21 cellular contexts compared by ENCODE assay signal in genomic region chr16:49846800-49847199, GRCh38. TPM values are rescaled to one million over a fixed set of nuclear protein-coding genes. Genes with fewer than 3 reads are reported as not detected.
DNase-seq lines count a peak whose midpoint lies in the region; ATAC-seq and TF ChIP-seq lines count a peak whose summit lies in the region.
"Had no signal": no experiment of that assay in that cellular context is flagged by ENCODE, and none has a peak within 500 bp of the region (broad histone marks: within the 10 kb centered on the region; RNA-seq: fewer than 3 reads in every experiment).

No MANE protein-coding gene starts in this region.

- peaks cover 82% of the 10 kb centered on the region for H3K4me1 ChIP-seq in BLaER1
- H3K4me1 ChIP-seq in GM23338 (ENCODE audit: insufficient read depth): peaks cover 80% of the 10 kb centered on the region
- H3K4me1 ChIP-seq in mesendoderm (ENCODE audit: control insufficient read depth, low read depth, low read length): peaks cover 3% of the 10 kb centered on the region
- H3K4me1 ChIP-seq: A549 had no signal

- DNase-seq in GM23338 (ENCODE audit: low spot score) (no peak), WTC11 (ENCODE audit: low spot score) (no peak), mesendoderm (no peak), AML-193 (lab: John Stamatoyannopoulos, UW) (no peak), H4 (ENCODE audit: low spot score) (no peak), cerebellum (ENCODE audit: low spot score) (no peak)
- DNase-seq: 8988T; ACHN; CD4-positive, alpha-beta T cell; CD8-positive, alpha-beta memory T cell; DMS 273 treated with DMSO at 0.1 percent for 48 hours; DMS79; EL; GDM1; HFFc6 had no signal

- H3K4ac ChIP-seq in mesendoderm (ENCODE audit: low read depth, low read length): no peak overlapping the region

- H4K20me1 ChIP-seq in BLaER1 (peaks cover 46% of the 10 kb centered on the region), GM23338 (replicated peaks; ENCODE audit: insufficient read depth) (peaks cover 48% of the 10 kb centered on the region)

- H3K4me1 Mint-ChIP-seq in GM23338 (peaks cover 85% of the 10 kb centered on the region), WTC11 (peaks cover 85% of the 10 kb centered on the region)
- H3K4me1 Mint-ChIP-seq: CD14-positive monocyte had no signal

- H4K8ac ChIP-seq in mesendoderm (ENCODE audit: low read depth, low read length): no peak overlapping the region

- H3K9me3 ChIP-seq in BLaER1: no peaks in the 10 kb centered on the region
- H3K9me3 ChIP-seq: A549, HAP-1 had no signal

- H4K5ac ChIP-seq in mesendoderm (ENCODE audit: low read length): no peak overlapping the region

- WGBS in mesendoderm (ENCODE audit: extremely low coverage, insufficient coverage, low lambda C conversion rate): no CpG with 5 or more reads among the region's 2 CpGs

- H3K4me3 ChIP-seq in BLaER1 (no peak overlapping the region), GM23338 (no peak overlapping the region), mesendoderm (ENCODE audit: low read length) (no peak overlapping the region)
- H3K4me3 ChIP-seq: A549, GM12878, HAP-1 had no signal

- H2BK15ac ChIP-seq in mesendoderm (replicated peaks; ENCODE audit: low read depth): no peak overlapping the region

- H3K23ac ChIP-seq in mesendoderm (ENCODE audit: low read length): no peak overlapping the region

- H3K27ac Mint-ChIP-seq in GM23338: peak overlapping the region; percentile 81; the same call in 1 of the 2 replicates
- H3K27ac Mint-ChIP-seq in WTC11: peak overlapping the region; percentile 67; the same call in 1 of the 2 replicates
- H3K27ac Mint-ChIP-seq: CD14-positive monocyte; CD4-positive, alpha-beta T cell; CD8-positive, alpha-beta memory T cell; HFFc6 had no signal

- no peak overlapping the region for H2BK5ac ChIP-seq in mesendoderm (ENCODE audit: low read length)

- H3K79me2 ChIP-seq in GM23338 (replicated peaks; ENCODE audit: insufficient read depth) (peaks cover 95% of the 10 kb centered on the region), mesendoderm (ENCODE audit: control insufficient read depth, insufficient read depth, low read length) (peaks cover 57% of the 10 kb centered on the region)

- H3K27ac ChIP-seq in BLaER1 (peak overlapping the region; percentile 64), GM23338 (ENCODE audit: low read depth) (no peak overlapping the region), mesendoderm (ENCODE audit: low read depth, low read length) (no peak overlapping the region)
- H3K27ac ChIP-seq: A549 had no signal

- no peak overlapping the region for H3K4me3 Mint-ChIP-seq in GM23338
- H3K4me3 Mint-ChIP-seq in WTC11: no peak overlapping the region
- H3K4me3 Mint-ChIP-seq: CD14-positive monocyte; CD4-positive, alpha-beta T cell; HFFc6 had no signal

- no peak overlapping the region for H2AK5ac ChIP-seq in mesendoderm (ENCODE audit: low read length)

- TF ChIP-seq CTCF in GM23338 (conservative IDR thresholded peaks at IDR 0.05; ENCODE audit: low read depth in 2 of 2) (no peak), WTC11 (IDR thresholded peaks at IDR 0.05) (no peak)

- H3K27me3 ChIP-seq in BLaER1 (no peaks in the 10 kb centered on the region), GM23338 (ENCODE audit: insufficient read depth) (no peaks in the 10 kb centered on the region), mesendoderm (ENCODE audit: insufficient read depth, low read length, poor library complexity) (no peaks in the 10 kb centered on the region)

- peak overlapping the region; percentile 10 for H3K56ac ChIP-seq in mesendoderm (ENCODE audit: low read length)

- no peak overlapping the region for H2BK120ac ChIP-seq in mesendoderm (ENCODE audit: low read depth, low read length)

- H3K79me1 ChIP-seq in mesendoderm (ENCODE audit: low read length): peaks cover 23% of the 10 kb centered on the region

- H3K9me3 Mint-ChIP-seq in GM23338 (no peaks in the 10 kb centered on the region; the same call in 2 of the 3 replicates), WTC11 (no peaks in the 10 kb centered on the region)
- H3K9me3 Mint-ChIP-seq: CD4-positive, alpha-beta T cell; CD8-positive, alpha-beta memory T cell; HFFc6 had no signal

- H3K9me2 ChIP-seq in GM23338 (ENCODE audit: insufficient read depth): no peaks in the 10 kb centered on the region

- H3K18ac ChIP-seq in mesendoderm (ENCODE audit: low read length): no peak overlapping the region

- H3K36me3 Mint-ChIP-seq in GM23338 (ENCODE audit: low read depth) (no peaks in the 10 kb centered on the region), WTC11 (no peaks in the 10 kb centered on the region)
- H3K36me3 Mint-ChIP-seq: CD14-positive monocyte; CD8-positive, alpha-beta memory T cell had no signal

- POLR2A ChIA-PET in WTC11 (lab: Charles Lee): no interaction called here

- peak overlapping the region; percentile 85 for H3K4me2 ChIP-seq in BLaER1
- H3K4me2 ChIP-seq in GM23338: peak overlapping the region; percentile 26; the same call in 1 of the 2 replicates
- no peak overlapping the region for H3K4me2 ChIP-seq in mesendoderm (ENCODE audit: low read length)
- H3K4me2 ChIP-seq: A549 had no signal

- H2AFZ ChIP-seq in GM23338: no peak overlapping the region

- 0 out of 2 replicates have a peak, but pooled peaks cover 4% of the 10 kb centered on the region for H3F3A ChIP-seq in GM23338 (replicated peaks; ENCODE audit: low read depth)

- ATAC-seq in GM23338: no peak
- ATAC-seq in WTC11: no peak
- no peak for ATAC-seq in HG03108 (IDR thresholded peaks at IDR 0.05; ENCODE audit: unreplicated experiment)
- ATAC-seq: A549, GM12878 had no signal

- H3K9ac ChIP-seq in BLaER1: peak overlapping the region; percentile 6; the same call in 1 of the 2 replicates
- no peak overlapping the region for H3K9ac ChIP-seq in mesendoderm (ENCODE audit: low read length)

- H3K27me3 Mint-ChIP-seq in GM23338 (ENCODE audit: insufficient read depth, low read depth, poor library complexity) (peaks cover 12% of the 10 kb centered on the region), WTC11 (ENCODE audit: low read depth) (no peaks in the 10 kb centered on the region)

- peaks cover 10% of the 10 kb centered on the region; the same call in 1 of the 2 replicates for H3K36me3 ChIP-seq in BLaER1
- H3K36me3 ChIP-seq in GM23338 (ENCODE audit: insufficient read depth): no peaks in the 10 kb centered on the region
- no peaks in the 10 kb centered on the region for H3K36me3 ChIP-seq in mesendoderm (ENCODE audit: control insufficient read depth, insufficient read depth, low read length)
- H3K36me3 ChIP-seq: HAP-1 had no signal

- CTCF ChIA-PET in WTC11 (lab: Charles Lee): interaction anchor here (0.7 to 1.7 kb wide), 5 partner anchors 11 to 254 kb away, joined by 3 to 11 read pairs (median 5); no protein-coding TSS in a partner anchor

TF ChIP-seq in GM23338, 12 proteins besides CTCF, POLR2A, EP300 and RAD21 (continues in another document):
- TF ChIP-seq, protein P1, sequence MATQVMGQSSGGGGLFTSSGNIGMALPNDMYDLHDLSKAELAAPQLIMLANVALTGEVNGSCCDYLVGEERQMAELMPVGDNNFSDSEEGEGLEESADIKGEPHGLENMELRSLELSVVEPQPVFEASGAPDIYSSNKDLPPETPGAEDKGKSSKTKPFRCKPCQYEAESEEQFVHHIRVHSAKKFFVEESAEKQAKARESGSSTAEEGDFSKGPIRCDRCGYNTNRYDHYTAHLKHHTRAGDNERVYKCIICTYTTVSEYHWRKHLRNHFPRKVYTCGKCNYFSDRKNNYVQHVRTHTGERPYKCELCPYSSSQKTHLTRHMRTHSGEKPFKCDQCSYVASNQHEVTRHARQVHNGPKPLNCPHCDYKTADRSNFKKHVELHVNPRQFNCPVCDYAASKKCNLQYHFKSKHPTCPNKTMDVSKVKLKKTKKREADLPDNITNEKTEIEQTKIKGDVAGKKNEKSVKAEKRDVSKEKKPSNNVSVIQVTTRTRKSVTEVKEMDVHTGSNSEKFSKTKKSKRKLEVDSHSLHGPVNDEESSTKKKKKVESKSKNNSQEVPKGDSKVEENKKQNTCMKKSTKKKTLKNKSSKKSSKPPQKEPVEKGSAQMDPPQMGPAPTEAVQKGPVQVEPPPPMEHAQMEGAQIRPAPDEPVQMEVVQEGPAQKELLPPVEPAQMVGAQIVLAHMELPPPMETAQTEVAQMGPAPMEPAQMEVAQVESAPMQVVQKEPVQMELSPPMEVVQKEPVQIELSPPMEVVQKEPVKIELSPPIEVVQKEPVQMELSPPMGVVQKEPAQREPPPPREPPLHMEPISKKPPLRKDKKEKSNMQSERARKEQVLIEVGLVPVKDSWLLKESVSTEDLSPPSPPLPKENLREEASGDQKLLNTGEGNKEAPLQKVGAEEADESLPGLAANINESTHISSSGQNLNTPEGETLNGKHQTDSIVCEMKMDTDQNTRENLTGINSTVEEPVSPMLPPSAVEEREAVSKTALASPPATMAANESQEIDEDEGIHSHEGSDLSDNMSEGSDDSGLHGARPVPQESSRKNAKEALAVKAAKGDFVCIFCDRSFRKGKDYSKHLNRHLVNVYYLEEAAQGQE (IDR thresholded peaks at IDR 0.05; ENCODE audit: unreplicated experiment): no peak

TF ChIP-seq in WTC11, 78 proteins besides CTCF, POLR2A, EP300 and RAD21 (continues in another document):
- TF ChIP-seq JUN (CRISPR knock-in tag; IDR thresholded peaks at IDR 0.05) (no peak), RORB (CRISPR knock-in tag; IDR thresholded peaks at IDR 0.05) (no peak)
- TF ChIP-seq, protein P2, sequence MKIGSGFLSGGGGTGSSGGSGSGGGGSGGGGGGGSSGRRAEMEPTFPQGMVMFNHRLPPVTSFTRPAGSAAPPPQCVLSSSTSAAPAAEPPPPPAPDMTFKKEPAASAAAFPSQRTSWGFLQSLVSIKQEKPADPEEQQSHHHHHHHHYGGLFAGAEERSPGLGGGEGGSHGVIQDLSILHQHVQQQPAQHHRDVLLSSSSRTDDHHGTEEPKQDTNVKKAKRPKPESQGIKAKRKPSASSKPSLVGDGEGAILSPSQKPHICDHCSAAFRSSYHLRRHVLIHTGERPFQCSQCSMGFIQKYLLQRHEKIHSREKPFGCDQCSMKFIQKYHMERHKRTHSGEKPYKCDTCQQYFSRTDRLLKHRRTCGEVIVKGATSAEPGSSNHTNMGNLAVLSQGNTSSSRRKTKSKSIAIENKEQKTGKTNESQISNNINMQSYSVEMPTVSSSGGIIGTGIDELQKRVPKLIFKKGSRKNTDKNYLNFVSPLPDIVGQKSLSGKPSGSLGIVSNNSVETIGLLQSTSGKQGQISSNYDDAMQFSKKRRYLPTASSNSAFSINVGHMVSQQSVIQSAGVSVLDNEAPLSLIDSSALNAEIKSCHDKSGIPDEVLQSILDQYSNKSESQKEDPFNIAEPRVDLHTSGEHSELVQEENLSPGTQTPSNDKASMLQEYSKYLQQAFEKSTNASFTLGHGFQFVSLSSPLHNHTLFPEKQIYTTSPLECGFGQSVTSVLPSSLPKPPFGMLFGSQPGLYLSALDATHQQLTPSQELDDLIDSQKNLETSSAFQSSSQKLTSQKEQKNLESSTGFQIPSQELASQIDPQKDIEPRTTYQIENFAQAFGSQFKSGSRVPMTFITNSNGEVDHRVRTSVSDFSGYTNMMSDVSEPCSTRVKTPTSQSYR (CRISPR knock-in tag; IDR thresholded peaks at IDR 0.05): no peak

RNA-seq across cellular contexts. Expression of gene ZNF423, which starts 9.1 kb away (rescaled TPM):
- 39.6 and 41.8 TPM in 2 replicates for total RNA-seq in GM23338 (2014; rRNA removed; shearing (Covaris generic))
- polyA plus RNA-seq in GM23338 (2016; fragmentation: Nextera tagmentation; extraction: Ambion mirVana): 14.9 and 15.2 TPM in 2 replicates
- total RNA-seq in WTC11 (2021): 37.6 to 38.8 TPM (median 38.6 TPM) in 3 replicates
- 26.3 TPM for polyA plus RNA-seq in mesendoderm (2013, experiment 1 of 2)
- 27.6 TPM for polyA plus RNA-seq in mesendoderm (2013, experiment 2 of 2)
- total RNA-seq in H4 (2014; rRNA removed; shearing (Covaris generic)): 0.04 and 0.97 TPM in 2 replicates
- total RNA-seq in cerebellum: 47.5 TPM
- total RNA-seq: CD4-positive, alpha-beta T cell; CD8-positive, alpha-beta memory T cell; HFFc6 had no signal
- polyA plus RNA-seq: CD14-positive monocyte; CD8-positive, alpha-beta memory T cell had no signal

Comparison
In these comparisons a context has a peak if more than half of its experiments do, and no peak if none do; other contexts are left out.
1. RNA of gene ZNF423, which starts 9.1 kb away (total RNA-seq): 47.5 TPM in cerebellum (single experiment), 39.6 to 41.8 TPM in GM23338 and 37.6 to 38.8 TPM in WTC11; 0.04 to 0.97 TPM in H4; every median in the first group is over 10 times any median in the second.